Comparison of ENCODE assay signal across 17 cellular contexts in genomic region chr6:36323062-36323461, GRCh38. TPM values are rescaled to one million over a fixed set of nuclear protein-coding genes. Genes with fewer than 3 reads are reported as not detected.
DNase-seq lines count a peak whose midpoint lies in the region; ATAC-seq and TF ChIP-seq lines count a peak whose summit lies in the region.
"Had no signal": no experiment of that assay in that cellular context is flagged by ENCODE, and none has a peak within 500 bp of the region (broad histone marks: within the 10 kb centered on the region; RNA-seq: fewer than 3 reads in every experiment).

No MANE protein-coding gene starts in this region.

- peaks cover 5% of the 10 kb centered on the region for H3K27me3 ChIP-seq in mammary epithelial cell (ENCODE audit: insufficient read depth, low read length)
- H3K27me3 ChIP-seq in Panc1 (ENCODE audit: control insufficient read depth, insufficient read depth, low read length), result peaks cover 2% of the 10 kb centered on the region; the same call in 1 of the 2 replicates
- no peaks in the 10 kb centered on the region for H3K27me3 ChIP-seq in aorta (ENCODE audit: control insufficient read depth in 1 of 2, insufficient read depth in 2 of 2, low read length in 1 of 2)
- H3K27me3 ChIP-seq in esophagus muscularis mucosa, result no peaks in the 10 kb centered on the region
- H3K27me3 ChIP-seq in esophagus squamous epithelium, result no peaks in the 10 kb centered on the region
- H3K27me3 ChIP-seq: MG63 had no signal

- no peak overlapping the region for H3K4me2 ChIP-seq in mammary epithelial cell (ENCODE audit: insufficient read depth, low read depth, low read length)

- peaks cover 21% of the 10 kb centered on the region for H3K27me3 Mint-ChIP-seq in MCF 10A (ENCODE audit: insufficient read depth, unreplicated experiment)
- H3K27me3 Mint-ChIP-seq: stimulated activated memory B cell treated with anti-CD40 and anti-IgM and Interleukin-4, amounts not matched to agents 10 μg/mL and 1 μg/mL and 100 μg/mL, for 72 hours had no signal

- H3K4me3 ChIP-seq in mammary epithelial cell (replicated peaks in 1 of 3; ENCODE audit: insufficient read depth in 1 of 3, low read depth in 2 of 3, low read length in 3 of 3) (no peak overlapping the region), Panc1 (ENCODE audit: low read depth in 2 of 2, low read length in 2 of 2) (no peak overlapping the region), fibroblast of pulmonary artery (replicated peaks; ENCODE audit: low read depth, low read length) (no peak overlapping the region), aorta (ENCODE audit: low read length in 2 of 2) (no peak overlapping the region), esophagus muscularis mucosa (no peak overlapping the region), esophagus squamous epithelium (no peak overlapping the region)
- H3K4me3 ChIP-seq: MG63 had no signal

- no peaks in the 10 kb centered on the region for H4K20me1 ChIP-seq in mammary epithelial cell (ENCODE audit: insufficient read depth, low read length)

- CTCF ChIA-PET in MCF 10A (lab: Yijun Ruan, JAX), result interaction anchor here (1.7 kb wide), 1 partner anchor 11 kb away, joined by 3 read pairs; no protein-coding TSS in a partner anchor
- CTCF ChIA-PET in mammary epithelial cell (lab: Charles Lee; ENCODE audit: low non-redundant PET), result interaction anchor here (0.7 kb wide), 1 partner anchor 21 kb away, joined by 17 read pairs; no protein-coding TSS in a partner anchor
- CTCF ChIA-PET in Panc1 (lab: Charles Lee), result no interaction called here

- POLR2A ChIA-PET in MCF 10A (lab: Yijun Ruan, JAX), result no interaction called here
- POLR2A ChIA-PET in Panc1 (lab: Charles Lee), result interaction anchor here (0.6 kb wide), 1 partner anchor 338 kb away, joined by 8 read pairs; no protein-coding TSS in a partner anchor

- no TSS peak for BruUV-seq in MCF 10A (replicated peaks; lab: Mats Ljungman, UMichigan)
- no TSS peak for BruUV-seq in mammary epithelial cell (replicated peaks; lab: Mats Ljungman, UMichigan)
- no TSS peak for BruUV-seq in Panc1 (replicated peaks; lab: Mats Ljungman, UMichigan)

- no peak overlapping the region for H3K4me3 Mint-ChIP-seq in MCF 10A (ENCODE audit: unreplicated experiment)
- H3K4me3 Mint-ChIP-seq: activated CD8-positive, alpha-beta T cell treated with anti-CD3 and anti-CD28 coated beads, Interleukin-2, amount 10 ng/mL, durations not matched to agents 7 days and 5 days; stimulated activated memory B cell treated with anti-CD40 and anti-IgM and Interleukin-4, amounts not matched to agents 10 μg/mL and 1 μg/mL and 100 μg/mL, for 72 hours had no signal

- TF ChIP-seq EP300 in esophagus muscularis mucosa (IDR thresholded peaks at IDR 0.05), result no peak

- H3K9ac ChIP-seq in mammary epithelial cell (ENCODE audit: insufficient read depth, low read length), result no peak overlapping the region

- TF ChIP-seq CTCF in MCF 10A (IDR thresholded peaks at IDR 0.05; ENCODE audit: unreplicated experiment) (no peak), mammary epithelial cell (conservative IDR thresholded peaks at IDR 0.05 in 1 of 2, IDR thresholded peaks at IDR 0.05 in 1 of 2; ENCODE audit: extremely low read depth in 1 of 2, insufficient read depth in 1 of 2, low read depth in 1 of 2, low read length in 2 of 2) (no peak), Panc1 (IDR thresholded peaks at IDR 0.05) (no peak), fibroblast of pulmonary artery (IDR thresholded peaks at IDR 0.05; ENCODE audit: low read length, missing control alignments) (no peak), esophagus muscularis mucosa (IDR thresholded peaks at IDR 0.05) (no peak), esophagus squamous epithelium (IDR thresholded peaks at IDR 0.05) (no peak)

- H3K36me3 ChIP-seq in mammary epithelial cell (ENCODE audit: insufficient read depth, low read length), result no peaks in the 10 kb centered on the region
- H3K36me3 ChIP-seq in Panc1 (ENCODE audit: control insufficient read depth, insufficient read depth, low read length), result no peaks in the 10 kb centered on the region
- H3K36me3 ChIP-seq in aorta (ENCODE audit: control insufficient read depth in 1 of 2, insufficient read depth in 2 of 2, low read length in 1 of 2), result no peaks in the 10 kb centered on the region
- no peaks in the 10 kb centered on the region for H3K36me3 ChIP-seq in esophagus muscularis mucosa
- H3K36me3 ChIP-seq in esophagus squamous epithelium, result no peaks in the 10 kb centered on the region
- H3K36me3 ChIP-seq: brain microvascular endothelial cell, MG63 had no signal

- H3K27ac ChIP-seq in mammary epithelial cell (ENCODE audit: insufficient read depth, low read depth, low read length) (no peak overlapping the region), Panc1 (ENCODE audit: low read length) (no peak overlapping the region), aorta (ENCODE audit: low read depth in 1 of 2, low read length in 2 of 2) (no peak overlapping the region), esophagus muscularis mucosa (replicated peaks in 1 of 4) (no peak overlapping the region), esophagus squamous epithelium (no peak overlapping the region)
- H3K27ac ChIP-seq: brain microvascular endothelial cell had no signal

- dilution Hi-C loops in mammary epithelial cell (cut with HindIII; ENCODE audit: low sequenced_read_pairs), result no loop called here

- H3K9me3 Mint-ChIP-seq in MCF 10A (ENCODE audit: unreplicated experiment), result no peaks in the 10 kb centered on the region
- H3K9me3 Mint-ChIP-seq: stimulated activated memory B cell treated with anti-CD40 and anti-IgM and Interleukin-4, amounts not matched to agents 10 μg/mL and 1 μg/mL and 100 μg/mL, for 72 hours had no signal

- DNase-seq in MCF 10A (ENCODE audit: unreplicated experiment) (peak; percentile 8), mammary epithelial cell (no peak), Panc1 (ENCODE audit: low read depth, low spot score) (no peak), fibroblast of pulmonary artery (ENCODE audit: low read depth) (peak; percentile 25), aorta (no peak), esophagus muscularis mucosa (ENCODE audit: extremely low spot score) (no peak), esophagus squamous epithelium (lab: John Stamatoyannopoulos, UW) (no peak)
- DNase-seq: activated CD8-positive, alpha-beta T cell treated with anti-CD3 and anti-CD28 coated beads, Interleukin-2, amount 10 ng/mL, durations not matched to agents 7 days and 5 days; activated effector memory CD4-positive, alpha-beta T cell treated with Interleukin-2 at 50 U/mL for 16 hours; brain microvascular endothelial cell; GF-D8; MG63; NCI-H510A; stimulated activated CD4-positive, alpha-beta T cell treated with anti-CD3 and anti-CD28 coated beads, Interleukin-4, amount 100 ng/mL, for 1 hour had no signal

- intact Hi-C loops in MCF 10A (cut with micrococcal nuclease), result no loop called here
- intact Hi-C loops in mammary epithelial cell (cut with micrococcal nuclease), result no loop called here
- intact Hi-C loops in Panc1 (cut with micrococcal nuclease; ENCODE audit: unreplicated experiment), result no loop called here
- intact Hi-C loops in aorta (cut with DNase I), result no loop called here
- intact Hi-C loops in esophagus muscularis mucosa (cut with DNase I), result no loop called here
- intact Hi-C loops in esophagus squamous epithelium (cut with DNase I), result no loop called here

- in situ Hi-C loops in mammary epithelial cell (cut with MboI; ENCODE audit: low sequenced_read_pairs in 2 of 2), result no loop called here
- in situ Hi-C loops in Panc1 (cut with HindIII; ENCODE audit: low pct_unique_long_range_greater_than_20kb, low sequenced_read_pairs), result no loop called here

- H3K9me3 ChIP-seq in mammary epithelial cell (replicated peaks; ENCODE audit: insufficient read depth, low read length) (no peaks in the 10 kb centered on the region), Panc1 (ENCODE audit: control insufficient read depth, insufficient read depth, low read depth, low read length) (no peaks in the 10 kb centered on the region), aorta (ENCODE audit: control insufficient read depth, low read length) (no peaks in the 10 kb centered on the region), esophagus muscularis mucosa (no peaks in the 10 kb centered on the region), esophagus squamous epithelium (no peaks in the 10 kb centered on the region)
- H3K9me3 ChIP-seq: MG63 had no signal

- no peak overlapping the region for H3K27ac Mint-ChIP-seq in MCF 10A (ENCODE audit: low read depth, unreplicated experiment)
- H3K27ac Mint-ChIP-seq: activated CD8-positive, alpha-beta T cell treated with anti-CD3 and anti-CD28 coated beads, Interleukin-2, amount 10 ng/mL, durations not matched to agents 7 days and 5 days; stimulated activated memory B cell treated with anti-CD40 and anti-IgM and Interleukin-4, amounts not matched to agents 10 μg/mL and 1 μg/mL and 100 μg/mL, for 72 hours had no signal

- no peaks in the 10 kb centered on the region for H3K4me1 ChIP-seq in mammary epithelial cell (ENCODE audit: insufficient read depth, low read length)
- no peaks in the 10 kb centered on the region for H3K4me1 ChIP-seq in Panc1 (ENCODE audit: control insufficient read depth, insufficient read depth, low read length)
- H3K4me1 ChIP-seq in aorta (ENCODE audit: control insufficient read depth in 1 of 2, insufficient read depth in 2 of 2, low read length in 2 of 2), result no peaks in the 10 kb centered on the region
- peaks cover 0 to 3% (median 0%) of the 10 kb centered on the region in 4 donors for H3K4me1 ChIP-seq in esophagus muscularis mucosa
- no peaks in the 10 kb centered on the region for H3K4me1 ChIP-seq in esophagus squamous epithelium

- H3K79me2 ChIP-seq in mammary epithelial cell (ENCODE audit: insufficient read depth, low read length), result no peaks in the 10 kb centered on the region

- WGBS in mammary epithelial cell (ENCODE audit: low coverage, missing lambda C conversion rate), result 56% methylated on average over 3 of the region's 8 CpGs
- WGBS in aorta, 2 donors, result 72 to 82% methylated on average over 8 of the region's 8 CpGs
- 89% methylated on average over 3 of the region's 8 CpGs for WGBS in esophagus muscularis mucosa
- 88 to 92% methylated on average over 5 to 7 of the region's 8 CpGs for WGBS in esophagus squamous epithelium, 2 donors

- no peaks in the 10 kb centered on the region for H3K4me1 Mint-ChIP-seq in MCF 10A (ENCODE audit: insufficient read depth, unreplicated experiment)

- no peak for TF ChIP-seq POLR2A in esophagus muscularis mucosa (IDR thresholded peaks at IDR 0.05; ENCODE audit: low read depth)
- TF ChIP-seq POLR2A in esophagus squamous epithelium (IDR thresholded peaks at IDR 0.05), result no peak

- no peak overlapping the region for H2AFZ ChIP-seq in mammary epithelial cell (ENCODE audit: low read depth, low read length)

- H3K36me3 Mint-ChIP-seq in MCF 10A (ENCODE audit: insufficient read depth, unreplicated experiment), result peaks cover 5% of the 10 kb centered on the region
- H3K36me3 Mint-ChIP-seq: stimulated activated memory B cell treated with anti-CD40 and anti-IgM and Interleukin-4, amounts not matched to agents 10 μg/mL and 1 μg/mL and 100 μg/mL, for 72 hours had no signal

- ATAC-seq in Panc1 (0 out of 2 replicates have a peak, but pooled peaks have one; percentile 43), aorta (ENCODE audit: low FRiP score) (no peak), HG03342 (IDR thresholded peaks at IDR 0.05; ENCODE audit: unreplicated experiment) (no peak)
- ATAC-seq: activated CD8-positive, alpha-beta T cell treated with anti-CD3 and anti-CD28 coated beads, Interleukin-2, amount 10 ng/mL, durations not matched to agents 7 days and 5 days; HCT116; stimulated activated memory B cell treated with anti-CD40 and anti-IgM and Interleukin-4, amounts not matched to agents 10 μg/mL and 1 μg/mL and 100 μg/mL, for 72 hours had no signal

RNA-seq across cellular contexts. Expression of gene BNIP5, which starts 13.6 kb away (rescaled TPM):
- total RNA-seq in MCF 10A (2022), result not detected in 2 replicates
- not detected for total RNA-seq in mammary epithelial cell
- not detected for polyA plus RNA-seq in mammary epithelial cell
- polyA minus RNA-seq in mammary epithelial cell, result not detected
- not detected for total RNA-seq in Panc1 (2021; ENCODE audit: unreplicated experiment)
- polyA plus RNA-seq in Panc1 (2012; ENCODE audit: insufficient read length), result not detected
- not detected for total RNA-seq in aorta
- polyA plus RNA-seq in aorta, result 1 to 10 TPM in 1 of 2 donors, not detected in 1; 2.3 TPM
- not detected for total RNA-seq in esophagus muscularis mucosa
- total RNA-seq in esophagus squamous epithelium, result not detected
- total RNA-seq: activated CD8-positive, alpha-beta T cell treated with anti-CD3 and anti-CD28 coated beads, Interleukin-2, amount 10 ng/mL, durations not matched to agents 7 days and 5 days had no signal

RNA-seq across cellular contexts. Expression of gene PNPLA1, which starts 53.2 kb away (rescaled TPM):
- total RNA-seq in MCF 10A (2022) (0.27 TPM in 1 of 2 replicates, not detected in the other), mammary epithelial cell (not detected), Panc1 (2021; ENCODE audit: unreplicated experiment) (not detected), aorta (under 1 TPM in 1 of 2 donors, not detected in 1; 0.23 TPM), esophagus muscularis mucosa (under 1 TPM in 1 of 4 donors, not detected in 3; 0.33 TPM), esophagus squamous epithelium (under 1 TPM in 2 of 4 donors, not detected in 2; 0.59 to 0.64 TPM)
- polyA plus RNA-seq in mammary epithelial cell (not detected), aorta (under 1 TPM in 1 of 2 donors, not detected in 1; 0.15 TPM)
- polyA minus RNA-seq in mammary epithelial cell, result 1.8 TPM
- 0.10 TPM for polyA plus RNA-seq in Panc1 (2012; ENCODE audit: insufficient read length)
- total RNA-seq: activated CD8-positive, alpha-beta T cell treated with anti-CD3 and anti-CD28 coated beads, Interleukin-2, amount 10 ng/mL, durations not matched to agents 7 days and 5 days had no signal

Comparison
In these comparisons a context has a peak if more than half of its experiments do, and no peak if none do; other contexts are left out.
1. DNase-seq: peak in MCF 10A (single experiment) and fibroblast of pulmonary artery (single experiment); none in mammary epithelial cell (single experiment), Panc1 (single experiment), aorta (0 of 2), esophagus muscularis mucosa (single experiment) and esophagus squamous epithelium (single experiment).